ENCODE assay signal across 8 cellular contexts in genomic region chr1:203440780-203441179, GRCh38. TPM values are rescaled to one million over a fixed set of nuclear protein-coding genes. Genes with fewer than 3 reads are reported as not detected.
DNase-seq lines count a peak whose midpoint lies in the region; ATAC-seq, FAIRE-seq and TF ChIP-seq lines count a peak whose summit lies in the region.

No MANE protein-coding gene starts in this region.

- H3K36me3 ChIP-seq in IMR-90 (ENCODE audit: control insufficient read depth, insufficient read depth, low read length): no peaks in the 10 kb centered on the region
- no peaks in the 10 kb centered on the region for H3K36me3 ChIP-seq in K562 (ENCODE audit: control insufficient read depth, insufficient read depth, low read length)
- no peaks in the 10 kb centered on the region for H3K36me3 ChIP-seq in kidney (ENCODE audit: control insufficient read depth in 1 of 2, insufficient read depth in 2 of 2, low read length in 2 of 2)

- H2AK5ac ChIP-seq in IMR-90 (ENCODE audit: low read depth, low read length): peak overlapping the region; percentile 79; the same call in 1 of the 2 replicates

- dilution Hi-C loops in IMR-90 (cut with HindIII; ENCODE audit: low sequenced_read_pairs, unreplicated experiment): no loop called here

- TF ChIP-seq CTCF in Calu3 (IDR thresholded peaks at IDR 0.05; ENCODE audit: unreplicated experiment): no peak
- peak; percentile 73 for TF ChIP-seq CTCF in IMR-90 (conservative IDR thresholded peaks at IDR 0.05; ENCODE audit: low read depth, low read length)
- TF ChIP-seq CTCF in K562 (IDR thresholded peaks at IDR 0.05 in 2 of 3, conservative IDR thresholded peaks at IDR 0.05 in 1 of 3; ENCODE audit: insufficient read depth in 2 of 3, low read depth in 1 of 3, low read length in 3 of 3): peak; percentile 28 to 48 (median 47); a peak in 4 of 6 replicates
- no peak for TF ChIP-seq CTCF in kidney (IDR thresholded peaks at IDR 0.05; ENCODE audit: borderline replicate concordance, extremely low read depth, insufficient read depth)

- no peak overlapping the region for H3K4me3 ChIP-seq in IMR-90 (ENCODE audit: insufficient read depth, low read depth, low read length)
- no peak overlapping the region for H3K4me3 ChIP-seq in K562
- no peak overlapping the region for H3K4me3 ChIP-seq in kidney (ENCODE audit: low read length in 2 of 2)

- H2AFZ ChIP-seq in IMR-90 (replicated peaks; ENCODE audit: low read length, poor library complexity): peak overlapping the region; percentile 29
- H2AFZ ChIP-seq in K562 (ENCODE audit: low read depth, low read length): no peak overlapping the region

- intact Hi-C loops in Calu3 (cut with micrococcal nuclease; ENCODE audit: unreplicated experiment) (loop anchor here (5.0 kb wide), 1 partner anchor 98 kb away; no protein-coding TSS in a partner anchor), IMR-90 (cut with micrococcal nuclease) (loop anchor here (1.0 to 2.0 kb wide), 4 partner anchors 47 to 168 kb away; no protein-coding TSS in a partner anchor), K562 (cut with micrococcal nuclease) (loop anchor here (5.0 kb wide), 1 partner anchor 173 kb away; no protein-coding TSS in a partner anchor), kidney (cut with DNase I) (no loop called here)

- H3K18ac ChIP-seq in IMR-90 (ENCODE audit: low read depth, low read length): no peak overlapping the region; the same call in 1 of the 2 replicates

- H3K14ac ChIP-seq in IMR-90 (replicated peaks; ENCODE audit: low read depth, low read length): peak overlapping the region; percentile 58; the same call in 1 of the 2 replicates

- peak overlapping the region in 1 of 2 experiments; percentile 61; a peak in 1 of 4 replicates for H4K8ac ChIP-seq in IMR-90 (ENCODE audit: low read depth in 2 of 2, low read length in 2 of 2)

- peak overlapping the region; percentile 43; the same call in 1 of the 2 replicates for H2BK120ac ChIP-seq in IMR-90 (ENCODE audit: low read depth, low read length)

- TF ChIP-seq RAD21 in IMR-90 (IDR thresholded peaks at IDR 0.05; ENCODE audit: low read length) (peak; percentile 85), K562 (CRISPR knock-in tag; conservative IDR thresholded peaks at IDR 0.05 in 1 of 2, IDR thresholded peaks at IDR 0.05 in 1 of 2) (peak; percentile 49 to 64)

- H3K79me2 ChIP-seq in K562 (ENCODE audit: control insufficient read depth, insufficient read depth, low read length): no peaks in the 10 kb centered on the region

- H2BK5ac ChIP-seq in IMR-90 (ENCODE audit: low read depth, low read length, poor library complexity, severe bottlenecking): no peak overlapping the region

- no peak for FAIRE-seq in K562 (lab: Jason Lieb, UNC)
- FAIRE-seq in kidney (lab: Jason Lieb, UNC): no peak

- H4K20me1 ChIP-seq in IMR-90 (ENCODE audit: insufficient read depth, low read length): no peaks in the 10 kb centered on the region
- H4K20me1 ChIP-seq in K562 (replicated peaks; ENCODE audit: control insufficient read depth, insufficient read depth, low read length): no peaks in the 10 kb centered on the region

- H3K23ac ChIP-seq in IMR-90 (ENCODE audit: low read depth, low read length): peak overlapping the region; percentile 36; the same call in 1 of the 2 replicates

- no peak overlapping the region for H3K4me3 Mint-ChIP-seq in Calu3 (ENCODE audit: low read depth, unreplicated experiment)
- H3K4me3 Mint-ChIP-seq in activated naive CD8-positive, alpha-beta T cell treated with anti-CD3 and anti-CD28 coated beads, Interleukin-2, amount 50 U/mL, for 24 hours: no peak overlapping the region

- peak; percentile 35 for DNase-seq in Calu3
- DNase-seq in IMR-90: peak; percentile 72
- peak in 1 of 4 experiments; percentile 24 for DNase-seq in K562 (ENCODE audit: extremely low read depth in 1 of 4, low spot score in 3 of 4)
- peak; percentile 91 for DNase-seq in kidney
- peak in 48 of 49 donors; percentile 5 to 81 (median 60) for DNase-seq in substantia nigra (lab: John Stamatoyannopoulos, UW)
- no peak for DNase-seq in AML-193 (lab: John Stamatoyannopoulos, UW)
- DNase-seq in activated naive CD8-positive, alpha-beta T cell treated with anti-CD3 and anti-CD28 coated beads, Interleukin-2, amount 50 U/mL, for 24 hours: no peak

- peak overlapping the region; percentile 58 for H2AK9ac ChIP-seq in IMR-90 (replicated peaks; ENCODE audit: low read depth, low read length, poor library complexity)

- 0 out of 3 replicates have a peak overlapping the region, but pooled peaks have one; percentile 15 for H2BK15ac ChIP-seq in IMR-90 (ENCODE audit: low read depth, low read length)

- H3K9me1 ChIP-seq in IMR-90 (ENCODE audit: insufficient read depth, low read length): peaks cover 6% of the 10 kb centered on the region; the same call in 1 of the 2 replicates
- no peaks in the 10 kb centered on the region for H3K9me1 ChIP-seq in K562 (ENCODE audit: control insufficient read depth, insufficient read depth, low read length)

- H2BK20ac ChIP-seq in IMR-90 (ENCODE audit: low read depth, low read length): peak overlapping the region; percentile 53; the same call in 1 of the 2 replicates

- peak overlapping the region; percentile 63 for H3K4ac ChIP-seq in IMR-90 (ENCODE audit: low read depth, low read length)

- BruUV-seq in Calu3 (replicated peaks; lab: Mats Ljungman, UMichigan): no TSS peak
- no TSS peak for BruUV-seq in IMR-90 (replicated peaks; lab: Mats Ljungman, UMichigan)
- no TSS peak for BruUV-seq in K562 (replicated peaks; lab: Mats Ljungman, UMichigan)

- H3K27me3 Mint-ChIP-seq in Calu3 (ENCODE audit: unreplicated experiment): peaks cover 90% of the 10 kb centered on the region
- H3K27me3 Mint-ChIP-seq in activated naive CD8-positive, alpha-beta T cell treated with anti-CD3 and anti-CD28 coated beads, Interleukin-2, amount 50 U/mL, for 24 hours: peaks cover 15% of the 10 kb centered on the region

- no peak overlapping the region for H3K27ac Mint-ChIP-seq in Calu3 (ENCODE audit: unreplicated experiment)
- no peak overlapping the region for H3K27ac Mint-ChIP-seq in activated naive CD8-positive, alpha-beta T cell treated with anti-CD3 and anti-CD28 coated beads, Interleukin-2, amount 50 U/mL, for 24 hours

- H4K91ac ChIP-seq in IMR-90 (ENCODE audit: insufficient read depth, low read depth, low read length): peak overlapping the region; percentile 7; the same call in 1 of the 2 replicates

- no peak for TF ChIP-seq EP300 in K562 (IDR thresholded peaks at IDR 0.05; ENCODE audit: low read length)

- H3K79me1 ChIP-seq in IMR-90 (ENCODE audit: low read depth in 1 of 2, low read length in 2 of 2): no peaks in the 10 kb centered on the region

- H3K4me1 ChIP-seq in IMR-90 (ENCODE audit: control insufficient read depth, insufficient read depth, low read length) (peaks cover 7% of the 10 kb centered on the region; the same call in 1 of the 2 replicates), K562 (replicated peaks in 1 of 2; ENCODE audit: control insufficient read depth in 2 of 2, insufficient read depth in 2 of 2, low read length in 2 of 2) (no peaks in the 10 kb centered on the region), kidney (ENCODE audit: control insufficient read depth in 1 of 2, insufficient read depth in 1 of 2, low read depth in 1 of 2, low read length in 2 of 2) (peaks cover 0 to 2% of the 10 kb centered on the region in 2 donors)

- H3K56ac ChIP-seq in IMR-90 (ENCODE audit: extremely low read depth, insufficient read depth, low read length): no peak overlapping the region

- no peaks in the 10 kb centered on the region for H3K4me1 Mint-ChIP-seq in Calu3 (ENCODE audit: low read depth, unreplicated experiment)
- no peaks in the 10 kb centered on the region for H3K4me1 Mint-ChIP-seq in activated naive CD8-positive, alpha-beta T cell treated with anti-CD3 and anti-CD28 coated beads, Interleukin-2, amount 50 U/mL, for 24 hours

- CTCF ChIA-PET in Calu3 (lab: Charles Lee): interaction anchor here (0.5 to 1.4 kb wide), 7 partner anchors 15 to 262 kb away, joined by 3 to 6 read pairs (median 4); no protein-coding TSS in a partner anchor
- CTCF ChIA-PET in IMR-90 (lab: Yijun Ruan, JAX): interaction anchor here (0.6 to 4.3 kb wide), 13 partner anchors 12 to 261 kb away, joined by 3 to 39 read pairs (median 3); partner anchors contain the start of gene FMOD
- CTCF ChIA-PET in K562 (lab: Yijun Ruan, JAX; ENCODE audit: low intra/inter-chr PET ratio): interaction anchor here (4.4 kb wide), 1 partner anchor 100 kb away, joined by 27 read pairs; no protein-coding TSS in a partner anchor

- TF ChIP-seq POLR2A in IMR-90 (IDR thresholded peaks at IDR 0.05; ENCODE audit: low read depth, low read length): no peak
- TF ChIP-seq POLR2A in K562 (conservative IDR thresholded peaks at IDR 0.05): no peak

- H3K9me3 ChIP-seq in IMR-90 (ENCODE audit: control insufficient read depth, insufficient read depth, low read length) (peaks cover 9% of the 10 kb centered on the region), K562 (replicated peaks; ENCODE audit: control insufficient read depth, insufficient read depth, low read depth, low read length) (no peaks in the 10 kb centered on the region; the same call in 1 of the 2 replicates), kidney (ENCODE audit: control insufficient read depth in 1 of 2, low read length in 2 of 2) (peaks cover 0 to 3% of the 10 kb centered on the region in 2 donors)

- H3K4me2 ChIP-seq in IMR-90 (ENCODE audit: low read depth, low read length) (no peak overlapping the region; the same call in 1 of the 2 replicates), K562 (ENCODE audit: insufficient read depth, low read length) (no peak overlapping the region)

- H3K27me3 ChIP-seq in IMR-90 (ENCODE audit: control insufficient read depth, insufficient read depth, low read length): peaks cover 24% of the 10 kb centered on the region
- peaks cover 16 to 39% of the 10 kb centered on the region in 2 experiments; a peak in 3 of 5 replicates for H3K27me3 ChIP-seq in K562 (ENCODE audit: control insufficient read depth in 2 of 2, insufficient read depth in 2 of 2, low read length in 2 of 2)

- POLR2A ChIA-PET in IMR-90 (lab: Charles Lee; ENCODE audit: unreplicated experiment): interaction anchor here (0.6 kb wide), 1 partner anchor 73 kb away, joined by 3 read pairs; no protein-coding TSS in a partner anchor
- POLR2A ChIA-PET in K562 (lab: Yijun Ruan, JAX): interaction anchor here (1.2 kb wide), 1 partner anchor 105 kb away, joined by 4 read pairs; no protein-coding TSS in a partner anchor

- H4K5ac ChIP-seq in IMR-90 (ENCODE audit: low read depth, low read length): no peak overlapping the region

- H3K36me3 Mint-ChIP-seq in Calu3 (ENCODE audit: insufficient read depth, unreplicated experiment): no peaks in the 10 kb centered on the region
- no peaks in the 10 kb centered on the region for H3K36me3 Mint-ChIP-seq in activated naive CD8-positive, alpha-beta T cell treated with anti-CD3 and anti-CD28 coated beads, Interleukin-2, amount 50 U/mL, for 24 hours (ENCODE audit: low read depth)

- H3K9ac ChIP-seq in IMR-90 (ENCODE audit: low read depth, low read length): no peak overlapping the region
- no peak overlapping the region; a peak in 1 of 4 replicates for H3K9ac ChIP-seq in K562 (ENCODE audit: insufficient read depth in 1 of 2, low read depth in 2 of 2, low read length in 2 of 2)
- H3K9ac ChIP-seq in kidney (ENCODE audit: low read length in 2 of 2): no peak overlapping the region

- peaks cover 2% of the 10 kb centered on the region for H3K9me3 Mint-ChIP-seq in Calu3 (ENCODE audit: low read depth, unreplicated experiment)
- H3K9me3 Mint-ChIP-seq in activated naive CD8-positive, alpha-beta T cell treated with anti-CD3 and anti-CD28 coated beads, Interleukin-2, amount 50 U/mL, for 24 hours: peaks cover 5% of the 10 kb centered on the region

- H3K27ac ChIP-seq in IMR-90 (ENCODE audit: insufficient read depth, low read length) (no peak overlapping the region), K562 (ENCODE audit: extremely low read depth, low read depth, low read length) (no peak overlapping the region), kidney (ENCODE audit: low read depth in 2 of 2, low read length in 2 of 2) (no peak overlapping the region), substantia nigra (ENCODE audit: low read depth, low read length, poor library complexity, severe bottlenecking) (no peak overlapping the region)

- ATAC-seq in IMR-90 (ENCODE audit: low read depth) (peak; percentile 99), K562 (peak; percentile 68), HG03039 (IDR thresholded peaks at IDR 0.05; ENCODE audit: unreplicated experiment) (no peak)
- no peak for ATAC-seq in activated naive CD8-positive, alpha-beta T cell treated with anti-CD3 and anti-CD28 coated beads, Interleukin-2, amount 50 U/mL, for 24 hours

- in situ Hi-C loops in IMR-90 (cut with MboI; ENCODE audit: low sequenced_read_pairs): loop anchor here (5.0 to 10.0 kb wide), 2 partner anchors 98 to 166 kb away; no protein-coding TSS in a partner anchor
- in situ Hi-C loops in K562 (cut with MboI): loop anchor here (5.0 kb wide), 1 partner anchor 98 kb away; no protein-coding TSS in a partner anchor

- WGBS in IMR-90 (ENCODE audit: extremely low coverage in 2 of 2, insufficient read length in 1 of 2), 2 experiments: no CpG with 5 or more reads among the region's 7 CpGs
- 4% methylated on average over 7 of the region's 7 CpGs for WGBS in K562 (ENCODE audit: insufficient coverage, low coverage, missing lambda C conversion rate)

RNA-seq across cellular contexts. Expression of gene PRELP, which starts 34.8 kb away (rescaled TPM):
- not detected in 2 replicates for total RNA-seq in Calu3 (2022)
- total RNA-seq in IMR-90 (2012; rRNA removed): under 0.01 TPM in 1 of 2 replicates, not detected in the other
- 0.47 and 0.56 TPM in 2 replicates for polyA plus RNA-seq in IMR-90 (2012; rRNA removed)
- 0.25 and 0.69 TPM in 2 replicates for polyA plus RNA-seq in IMR-90 (2012; cell fraction: cytosol; rRNA removed)
- 0.14 and 0.26 TPM in 2 replicates for polyA plus RNA-seq in IMR-90 (2012; cell fraction: nucleus; rRNA removed; ENCODE audit: low replicate concordance)
- total RNA-seq in K562 (2011; cell fraction: chromatin; rRNA removed; ENCODE audit: low replicate concordance): not detected in 2 replicates
- not detected in 2 replicates for total RNA-seq in K562 (2011; cell fraction: nucleolus; rRNA removed)
- total RNA-seq in K562 (2011; cell fraction: nucleoplasm; rRNA removed): not detected in 2 replicates
- total RNA-seq in K562 (2014; rRNA removed): not detected in 2 replicates
- not detected in 2 replicates for total RNA-seq in K562 (2014; rRNA removed; fragmentation: Illumina TruSeq; extraction: Trizol)
- not detected in 2 replicates for total RNA-seq in K562 (2015; rRNA removed; fragmentation: Illumina TruSeq; extraction: Trizol)
- total RNA-seq in K562 (2021): 0.02 and 0.04 TPM in 2 replicates
- polyA plus RNA-seq in K562 (2011; rRNA removed): not detected in 2 replicates
- not detected in 2 replicates for polyA plus RNA-seq in K562 (2011; cell fraction: cytosol; rRNA removed)
- polyA plus RNA-seq in K562 (2011; cell fraction: nucleus; rRNA removed): not detected in 2 replicates
- not detected in 2 replicates for polyA plus RNA-seq in K562 (2012)
- polyA plus RNA-seq in K562 (2014; fragmentation: Illumina TruSeq; extraction: Trizol): not detected in 2 replicates
- not detected for polyA plus RNA-seq in K562 (2014; fragmentation: Nextera tagmentation; extraction: Ambion mirVana)
- not detected in 2 replicates for polyA plus RNA-seq in K562 (2014; rRNA removed)
- polyA minus RNA-seq in K562 (2011; rRNA and poly(A)+ RNA removed): not detected in 2 replicates
- polyA minus RNA-seq in K562 (2011; cell fraction: cytosol; rRNA and poly(A)+ RNA removed): not detected in 2 replicates
- polyA minus RNA-seq in K562 (2011; cell fraction: nucleus; rRNA and poly(A)+ RNA removed): not detected in 2 replicates
- total RNA-seq in kidney: 24.5 TPM
- polyA plus RNA-seq in kidney (ENCODE audit: insufficient read depth, low read depth, low replicate concordance): 9.5 TPM

RNA-seq across cellular contexts. Expression of gene OPTC, which starts 53.2 kb away (rescaled TPM):
- total RNA-seq in Calu3 (2022): not detected in 2 replicates
- total RNA-seq in IMR-90 (2012; rRNA removed): not detected in 2 replicates
- polyA plus RNA-seq in IMR-90 (2012; rRNA removed): not detected in 2 replicates
- not detected in 2 replicates for polyA plus RNA-seq in IMR-90 (2012; cell fraction: cytosol; rRNA removed)
- not detected in 2 replicates for polyA plus RNA-seq in IMR-90 (2012; cell fraction: nucleus; rRNA removed; ENCODE audit: low replicate concordance)
- not detected in 2 replicates for total RNA-seq in K562 (2011; cell fraction: chromatin; rRNA removed; ENCODE audit: low replicate concordance)
- total RNA-seq in K562 (2011; cell fraction: nucleolus; rRNA removed): not detected in 2 replicates
- total RNA-seq in K562 (2011; cell fraction: nucleoplasm; rRNA removed): not detected in 2 replicates
- total RNA-seq in K562 (2014; rRNA removed): not detected in 2 replicates
- total RNA-seq in K562 (2014; rRNA removed; fragmentation: Illumina TruSeq; extraction: Trizol): not detected in 2 replicates
- not detected in 2 replicates for total RNA-seq in K562 (2015; rRNA removed; fragmentation: Illumina TruSeq; extraction: Trizol)
- not detected in 2 replicates for total RNA-seq in K562 (2021)
- not detected in 2 replicates for polyA plus RNA-seq in K562 (2011; rRNA removed)
- not detected in 2 replicates for polyA plus RNA-seq in K562 (2011; cell fraction: cytosol; rRNA removed)
- not detected in 2 replicates for polyA plus RNA-seq in K562 (2011; cell fraction: nucleus; rRNA removed)
- not detected in 2 replicates for polyA plus RNA-seq in K562 (2012)
- polyA plus RNA-seq in K562 (2014; fragmentation: Illumina TruSeq; extraction: Trizol): not detected in 2 replicates
- not detected for polyA plus RNA-seq in K562 (2014; fragmentation: Nextera tagmentation; extraction: Ambion mirVana)
- polyA plus RNA-seq in K562 (2014; rRNA removed): not detected in 2 replicates
- not detected in 2 replicates for polyA minus RNA-seq in K562 (2011; rRNA and poly(A)+ RNA removed)
- polyA minus RNA-seq in K562 (2011; cell fraction: cytosol; rRNA and poly(A)+ RNA removed): not detected in 2 replicates
- not detected in 2 replicates for polyA minus RNA-seq in K562 (2011; cell fraction: nucleus; rRNA and poly(A)+ RNA removed)
- not detected for total RNA-seq in kidney
- not detected for polyA plus RNA-seq in kidney (ENCODE audit: insufficient read depth, low read depth, low replicate concordance)

Comparison
In these comparisons a context has a peak if more than half of its experiments do, and no peak if none do; other contexts are left out.
1. DNase-seq: peak in Calu3 (single experiment), IMR-90 (single experiment), kidney (single experiment) and substantia nigra (48 of 49); none in AML-193 (0 of 2) and activated naive CD8-positive, alpha-beta T cell treated with anti-CD3 and anti-CD28 coated beads, Interleukin-2, amount 50 U/mL, for 24 hours (single experiment).
2. CTCF ChIP-seq: peak in IMR-90 (single experiment) and K562 (3 of 3); none in Calu3 (single experiment) and kidney (single experiment).
3. ATAC-seq: peak in IMR-90 (single experiment) and K562 (single experiment); none in activated naive CD8-positive, alpha-beta T cell treated with anti-CD3 and anti-CD28 coated beads, Interleukin-2, amount 50 U/mL, for 24 hours (single experiment) and HG03039 (single experiment).
4. RNA of gene PRELP, which starts 34.8 kb away (total RNA-seq): 24.5 TPM in kidney (single experiment); not detected in Calu3, under 0.01 TPM in IMR-90 and 0.02 to 0.04 TPM in K562; every median in the first group is over 10 times any median in the second.